8 cellular contexts compared by ENCODE assay signal in genomic region chr19:41265376-41266153, GRCh38. TPM values are rescaled to one million over a fixed set of nuclear protein-coding genes. Genes with fewer than 3 reads are reported as not detected.
DNase-seq lines count a peak whose midpoint lies in the region; ATAC-seq and TF ChIP-seq lines count a peak whose summit lies in the region.

No MANE protein-coding gene starts in this region.

- peak overlapping the region; percentile 63; the same call in 1 of the 2 replicates for H2AFZ ChIP-seq in KMS-11 (ENCODE audit: low read depth)

- POLR2A ChIA-PET in Caco-2 (lab: Charles Lee) = interaction anchor here (0.6 kb wide), 2 partner anchors 72 to 1008 kb away, joined by 4 to 5 read pairs; no protein-coding TSS in a partner anchor
- POLR2A ChIA-PET in activated naive CD8-positive, alpha-beta T cell treated with anti-CD3 and anti-CD28 coated beads, Interleukin-2, amount 10 ng/mL, durations not matched to agents 7 days and 5 days (lab: Charles Lee) = interaction anchor here (1.2 to 7.4 kb wide), 3 partner anchors 39 to 515 kb away, joined by 4 to 195 read pairs (median 6); partner anchors contain the start of genes ACTMAP and CCDC97

- H3K9me3 ChIP-seq in Caco-2 = no peaks in the 10 kb centered on the region

- H3K27ac ChIP-seq in KMS-11 = peak overlapping the region; percentile 100

- peak overlapping the region; percentile 89 for H3K4me2 ChIP-seq in KMS-11

- no peak for ATAC-seq in activated naive CD8-positive, alpha-beta T cell treated with anti-CD3 and anti-CD28 coated beads, Interleukin-2, amount 10 ng/mL, durations not matched to agents 7 days and 5 days (ENCODE audit: low read depth)
- no peak for ATAC-seq in stimulated activated memory B cell treated with anti-CD40 and anti-IgM and Interleukin-4, amounts not matched to agents 10 μg/mL and 1 μg/mL and 100 μg/mL, for 72 hours

- peaks cover 30% of the 10 kb centered on the region for H3K4me1 Mint-ChIP-seq in Caco-2 (ENCODE audit: low read depth, unreplicated experiment)
- H3K4me1 Mint-ChIP-seq in activated naive CD8-positive, alpha-beta T cell treated with anti-CD3 and anti-CD28 coated beads, Interleukin-2, amount 10 ng/mL, durations not matched to agents 7 days and 5 days = peaks cover 35% of the 10 kb centered on the region
- peaks cover 41% of the 10 kb centered on the region for H3K4me1 Mint-ChIP-seq in stimulated activated memory B cell treated with anti-CD40 and anti-IgM and Interleukin-4, amounts not matched to agents 10 μg/mL and 1 μg/mL and 100 μg/mL, for 72 hours

- 0 out of 2 replicates have a peak, but pooled peaks cover 3% of the 10 kb centered on the region for H3K36me3 ChIP-seq in Caco-2 (ENCODE audit: control insufficient read depth, insufficient read depth, low read length)
- peaks cover 21% of the 10 kb centered on the region for H3K36me3 ChIP-seq in KMS-11 (ENCODE audit: insufficient read depth)

- H3K27me3 Mint-ChIP-seq in Caco-2 (ENCODE audit: insufficient read depth, unreplicated experiment) = no peaks in the 10 kb centered on the region
- peaks cover 3% of the 10 kb centered on the region for H3K27me3 Mint-ChIP-seq in activated naive CD8-positive, alpha-beta T cell treated with anti-CD3 and anti-CD28 coated beads, Interleukin-2, amount 10 ng/mL, durations not matched to agents 7 days and 5 days
- H3K27me3 Mint-ChIP-seq in stimulated activated memory B cell treated with anti-CD40 and anti-IgM and Interleukin-4, amounts not matched to agents 10 μg/mL and 1 μg/mL and 100 μg/mL, for 72 hours = no peaks in the 10 kb centered on the region

- CTCF ChIA-PET in Caco-2 (lab: Charles Lee) = interaction anchor here (0.6 to 0.7 kb wide), 2 partner anchors 61 to 178 kb away, joined by 3 to 5 read pairs; no protein-coding TSS in a partner anchor

- no peaks in the 10 kb centered on the region for H3K9me3 Mint-ChIP-seq in Caco-2 (ENCODE audit: unreplicated experiment)
- H3K9me3 Mint-ChIP-seq in activated naive CD8-positive, alpha-beta T cell treated with anti-CD3 and anti-CD28 coated beads, Interleukin-2, amount 10 ng/mL, durations not matched to agents 7 days and 5 days = no peaks in the 10 kb centered on the region
- H3K9me3 Mint-ChIP-seq in stimulated activated memory B cell treated with anti-CD40 and anti-IgM and Interleukin-4, amounts not matched to agents 10 μg/mL and 1 μg/mL and 100 μg/mL, for 72 hours = no peaks in the 10 kb centered on the region

- H3K4me3 Mint-ChIP-seq in Caco-2 (ENCODE audit: unreplicated experiment) = peak overlapping the region; percentile 83
- H3K4me3 Mint-ChIP-seq in activated naive CD8-positive, alpha-beta T cell treated with anti-CD3 and anti-CD28 coated beads, Interleukin-2, amount 10 ng/mL, durations not matched to agents 7 days and 5 days = peak overlapping the region; percentile 92
- H3K4me3 Mint-ChIP-seq in stimulated activated memory B cell treated with anti-CD40 and anti-IgM and Interleukin-4, amounts not matched to agents 10 μg/mL and 1 μg/mL and 100 μg/mL, for 72 hours = peak overlapping the region; percentile 93

- peak overlapping the region; percentile 100 for H3K9ac ChIP-seq in KMS-11

- intact Hi-C loops in Caco-2 (cut with micrococcal nuclease; ENCODE audit: unreplicated experiment) = loop anchor here (2.0 kb wide), 1 partner anchor 467 kb away; the partner anchor contains the start of gene EGLN2

- no TSS peak for BruUV-seq in Caco-2 (replicated peaks; lab: Mats Ljungman, UMichigan)

- peaks cover 86% of the 10 kb centered on the region for H3K36me3 Mint-ChIP-seq in Caco-2 (ENCODE audit: insufficient read depth, unreplicated experiment)
- peaks cover 20% of the 10 kb centered on the region for H3K36me3 Mint-ChIP-seq in activated naive CD8-positive, alpha-beta T cell treated with anti-CD3 and anti-CD28 coated beads, Interleukin-2, amount 10 ng/mL, durations not matched to agents 7 days and 5 days
- H3K36me3 Mint-ChIP-seq in stimulated activated memory B cell treated with anti-CD40 and anti-IgM and Interleukin-4, amounts not matched to agents 10 μg/mL and 1 μg/mL and 100 μg/mL, for 72 hours = peaks cover 20% of the 10 kb centered on the region

- H4K20me1 ChIP-seq in KMS-11 (ENCODE audit: insufficient read depth) = no peaks in the 10 kb centered on the region

- H3K27ac Mint-ChIP-seq in Caco-2 (ENCODE audit: unreplicated experiment) = peak overlapping the region; percentile 87
- peak overlapping the region; percentile 100 for H3K27ac Mint-ChIP-seq in activated naive CD8-positive, alpha-beta T cell treated with anti-CD3 and anti-CD28 coated beads, Interleukin-2, amount 10 ng/mL, durations not matched to agents 7 days and 5 days
- peak overlapping the region; percentile 100 for H3K27ac Mint-ChIP-seq in stimulated activated memory B cell treated with anti-CD40 and anti-IgM and Interleukin-4, amounts not matched to agents 10 μg/mL and 1 μg/mL and 100 μg/mL, for 72 hours

- TF ChIP-seq CTCF in Caco-2 (IDR thresholded peaks at IDR 0.05; ENCODE audit: insufficient read depth in 1 of 2, low read depth in 1 of 2, low read length in 1 of 2, severe bottlenecking in 1 of 2, unreplicated experiment in 1 of 2) = no peak
- no peak for TF ChIP-seq CTCF in KMS-11 (conservative IDR thresholded peaks at IDR 0.05; ENCODE audit: low read depth, low read length)

- H3K79me2 ChIP-seq in KMS-11 (ENCODE audit: insufficient read depth, low read depth) = peaks cover 55% of the 10 kb centered on the region

- H3K4me1 ChIP-seq in Caco-2 (peaks cover 11% of the 10 kb centered on the region), KMS-11 (ENCODE audit: low read depth, poor library complexity, severe bottlenecking) (peaks cover 24% of the 10 kb centered on the region)

- DNase-seq in Caco-2 (peak in 1 of 2 experiments; percentile 36), iris pigment epithelial cell (ENCODE audit: low read depth) (peak; percentile 51), superior temporal gyrus (ENCODE audit: extremely low spot score) (no peak), pons (ENCODE audit: low spot score) (no peak), GOT3 (lab: John Stamatoyannopoulos, UW) (no peak)
- peak; percentile 41 for DNase-seq in activated naive CD8-positive, alpha-beta T cell treated with anti-CD3 and anti-CD28 coated beads, Interleukin-2, amount 10 ng/mL, durations not matched to agents 7 days and 5 days

- no peaks in the 10 kb centered on the region for H3K27me3 ChIP-seq in Caco-2 (replicated peaks; ENCODE audit: control insufficient read depth, insufficient read depth, low read length)
- 0 out of 2 replicates have a peak, but pooled peaks cover 2% of the 10 kb centered on the region for H3K27me3 ChIP-seq in KMS-11 (ENCODE audit: insufficient read depth, low read depth)

- H3K4me3 ChIP-seq in Caco-2 (ENCODE audit: low read depth, low read length) (peak overlapping the region; percentile 86), KMS-11 (IDR thresholded peaks at IDR 0.05; ENCODE audit: insufficient read depth, low read depth, low read length) (peak overlapping the region; percentile 46)

RNA-seq across cellular contexts. Expression of gene HNRNPUL1, which starts 1.4 kb away (rescaled TPM):
- 322 and 324 TPM in 2 replicates for total RNA-seq in Caco-2 (2022)
- total RNA-seq in activated naive CD8-positive, alpha-beta T cell treated with anti-CD3 and anti-CD28 coated beads, Interleukin-2, amount 10 ng/mL, durations not matched to agents 7 days and 5 days = 100 to 1,000 TPM; 301 to 333 TPM

RNA-seq across cellular contexts. Expression of gene CCDC97, which starts 44.4 kb away (rescaled TPM):
- 47.1 and 47.8 TPM in 2 replicates for total RNA-seq in Caco-2 (2022)
- 10 to 100 TPM; 37.8 to 40.8 TPM for total RNA-seq in activated naive CD8-positive, alpha-beta T cell treated with anti-CD3 and anti-CD28 coated beads, Interleukin-2, amount 10 ng/mL, durations not matched to agents 7 days and 5 days

RNA-seq across cellular contexts. Expression of gene AXL, which starts 46.5 kb away (rescaled TPM):
- total RNA-seq in Caco-2 (2022) = 1.2 and 1.6 TPM in 2 replicates
- under 1 TPM; 0.11 to 0.17 TPM for total RNA-seq in activated naive CD8-positive, alpha-beta T cell treated with anti-CD3 and anti-CD28 coated beads, Interleukin-2, amount 10 ng/mL, durations not matched to agents 7 days and 5 days

Comparison
In these comparisons a context has a peak if more than half of its experiments do, and no peak if none do; other contexts are left out.
1. DNase-seq: peak in activated naive CD8-positive, alpha-beta T cell treated with anti-CD3 and anti-CD28 coated beads, Interleukin-2, amount 10 ng/mL, durations not matched to agents 7 days and 5 days (single experiment) and iris pigment epithelial cell (single experiment); none in superior temporal gyrus (single experiment), pons (single experiment) and GOT3 (single experiment).
2. Peak in every context shown above with its lines, with median percentiles within 50 percentile points of each other: H3K27ac Mint-ChIP-seq and H3K4me3 Mint-ChIP-seq.